14 cellular contexts compared by ENCODE assay signal in genomic region chr6:160978141-160978926, GRCh38. TPM values are rescaled to one million over a fixed set of nuclear protein-coding genes. Genes with fewer than 3 reads are reported as not detected.
DNase-seq lines count a peak whose midpoint lies in the region; ATAC-seq and TF ChIP-seq lines count a peak whose summit lies in the region.
"Had no signal": no experiment of that assay in that cellular context is flagged by ENCODE, and none has a peak within 500 bp of the region (broad histone marks: within the 10 kb centered on the region; RNA-seq: fewer than 3 reads in every experiment).

No MANE protein-coding gene starts in this region.

- H3K27me3 ChIP-seq in skeletal muscle satellite cell (ENCODE audit: control insufficient read depth, insufficient read depth, low read length): no peaks in the 10 kb centered on the region
- no peaks in the 10 kb centered on the region for H3K27me3 ChIP-seq in lower lobe of right lung (ENCODE audit: low read depth)
- H3K27me3 ChIP-seq: dorsolateral prefrontal cortex had no signal

- H3K4me2 ChIP-seq in skeletal muscle satellite cell (ENCODE audit: low read length): peak overlapping the region; percentile 36

- H3K4me3 ChIP-seq in fibroblast of mammary gland (ENCODE audit: control insufficient read depth, low read depth, low read length) (no peak overlapping the region), skeletal muscle satellite cell (ENCODE audit: low read length) (no peak overlapping the region), lower lobe of right lung (no peak overlapping the region)
- H3K4me3 ChIP-seq: dorsolateral prefrontal cortex, GM12878 had no signal

- no peak for ATAC-seq in lower lobe of right lung
- ATAC-seq in GM21526 (IDR thresholded peaks at IDR 0.05; ENCODE audit: low FRiP score, unreplicated experiment): no peak
- ATAC-seq: GM12878 had no signal

- H3K36me3 ChIP-seq in skeletal muscle satellite cell (ENCODE audit: insufficient read depth, low read length) (no peaks in the 10 kb centered on the region), lower lobe of right lung (no peaks in the 10 kb centered on the region)

- no peak overlapping the region for H3K9ac ChIP-seq in skeletal muscle satellite cell (ENCODE audit: low read depth, low read length)

- TF ChIP-seq CTCF in fibroblast of mammary gland (conservative IDR thresholded peaks at IDR 0.05; ENCODE audit: control insufficient read depth, insufficient read depth, low read depth, low read length): no peak
- no peak for TF ChIP-seq CTCF in lower lobe of right lung (IDR thresholded peaks at IDR 0.05)

- DNase-seq in ELR (ENCODE audit: low read depth) (peak; percentile 37), amniotic epithelial cell (ENCODE audit: low read depth) (peak; percentile 77), fibroblast of mammary gland (ENCODE audit: low read depth) (peak; percentile 90), lower lobe of right lung (no peak), DMS153 (lab: John Stamatoyannopoulos, UW) (no peak)
- DNase-seq in activated CD4-positive, alpha-beta T cell treated with anti-CD3 and anti-CD28 coated beads, Interleukin-2, amount 50 U/mL, for 48 hours: no peak
- DNase-seq: activated CD4-positive, alpha-beta memory T cell treated with anti-CD3 and anti-CD28 coated beads, Interleukin-2, amount 10 ng/mL, durations not matched to agents 7 days and 5 days; DMS79 treated with DMSO at 0.1 percent for 48 hours; dorsolateral prefrontal cortex; NCI-H1417; NCI-H226 had no signal

- H3K9me3 ChIP-seq in skeletal muscle satellite cell (replicated peaks; ENCODE audit: low read length): no peaks in the 10 kb centered on the region
- H3K9me3 ChIP-seq in lower lobe of right lung: peaks cover 4% of the 10 kb centered on the region

- no peak overlapping the region for H3K27ac ChIP-seq in lower lobe of right lung
- H3K27ac ChIP-seq: dorsolateral prefrontal cortex had no signal

- H3K4me1 ChIP-seq in skeletal muscle satellite cell (ENCODE audit: control insufficient read depth, insufficient read depth, low read length) (peaks cover 33% of the 10 kb centered on the region), lower lobe of right lung (peaks cover 8% of the 10 kb centered on the region)

- intact Hi-C loops in lower lobe of right lung (cut with DNase I): no loop called here

RNA-seq across cellular contexts. Expression of gene MAP3K4, which starts 13.2 kb away (rescaled TPM):
- 15.9 and 22.1 TPM in 2 replicates for total RNA-seq in skeletal muscle satellite cell (2012; rRNA removed)
- total RNA-seq in lower lobe of right lung: 47.2 TPM

Comparison
In these comparisons a context has a peak if more than half of its experiments do, and no peak if none do; other contexts are left out.
1. DNase-seq: peak in ELR (single experiment), amniotic epithelial cell (single experiment) and fibroblast of mammary gland (single experiment); none in lower lobe of right lung (single experiment), DMS153 (single experiment) and activated CD4-positive, alpha-beta T cell treated with anti-CD3 and anti-CD28 coated beads, Interleukin-2, amount 50 U/mL, for 48 hours (0 of 2).